In genomic region chr19:14944456-14944855, GRCh38 we compare ENCODE assay signal across 21 cellular contexts. TPM values are rescaled to one million over a fixed set of nuclear protein-coding genes. Genes with fewer than 3 reads are reported as not detected.
DNase-seq lines count a peak whose midpoint lies in the region; ATAC-seq and TF ChIP-seq lines count a peak whose summit lies in the region.
"Had no signal": no experiment of that assay in that cellular context is flagged by ENCODE, and none has a peak within 500 bp of the region (broad histone marks: within the 10 kb centered on the region; RNA-seq: fewer than 3 reads in every experiment).

No MANE protein-coding gene starts in this region.

- H3K36me3 ChIP-seq in BLaER1 (no peaks in the 10 kb centered on the region), HEK293 (ENCODE audit: control insufficient read depth in 2 of 2, insufficient read depth in 1 of 2, low read length in 2 of 2) (no peaks in the 10 kb centered on the region), lung (ENCODE audit: control insufficient read depth in 2 of 2, insufficient read depth in 2 of 2, low read length in 2 of 2) (no peaks in the 10 kb centered on the region), testis (ENCODE audit: low read depth, missing control alignments) (no peaks in the 10 kb centered on the region), thyroid gland (no peaks in the 10 kb centered on the region)

- H3K27ac ChIP-seq in BLaER1 (peak overlapping the region; percentile 70), HEK293 (ENCODE audit: extremely low read depth, low read depth, low read length) (no peak overlapping the region), lung (ENCODE audit: low read depth in 1 of 2, low read length in 1 of 2) (no peak overlapping the region), testis (peak overlapping the region; percentile 25 to 42), thyroid gland (no peak overlapping the region)
- H3K27ac ChIP-seq: C4-2B had no signal

- H3K27me3 ChIP-seq in BLaER1 (no peaks in the 10 kb centered on the region), lung (ENCODE audit: control insufficient read depth, insufficient read depth) (no peaks in the 10 kb centered on the region), testis (no peaks in the 10 kb centered on the region), thyroid gland (no peaks in the 10 kb centered on the region)

- peak overlapping the region; percentile 66 for H3K4me2 ChIP-seq in BLaER1

- H3K4me1 ChIP-seq in BLaER1 (peaks cover 25% of the 10 kb centered on the region), HEK293 (ENCODE audit: control insufficient read depth, insufficient read depth, low read length) (no peaks in the 10 kb centered on the region), lung (ENCODE audit: control insufficient read depth in 2 of 2, insufficient read depth in 2 of 2, low read length in 2 of 2) (no peaks in the 10 kb centered on the region), testis (peaks cover 6% of the 10 kb centered on the region), thyroid gland (no peaks in the 10 kb centered on the region)

- WGBS in lung, 2 donors = 88 to 90% methylated on average over 1 of the region's 1 CpG
- WGBS in testis, 2 donors = 50 to 53% methylated on average over 1 of the region's 1 CpG
- WGBS in thyroid gland, 2 donors = 76 to 88% methylated on average over 1 of the region's 1 CpG

- peak; percentile 22 for DNase-seq in lung (ENCODE audit: low spot score)
- peak; percentile 87 for DNase-seq in testis
- DNase-seq in thyroid gland = no peak
- no peak for DNase-seq in NCI-H1930 (lab: John Stamatoyannopoulos, UW)
- no peak for DNase-seq in SW480 (ENCODE audit: low spot score)
- DNase-seq: 8988T; Calu3; CD4-positive, alpha-beta memory T cell; DMS79 treated with DMSO at 0.1 percent for 48 hours; GF-D8; GOT3; H7; IMR-90 had no signal

- no peak overlapping the region; the same call in 1 of the 2 replicates for H3K9ac ChIP-seq in BLaER1

- ATAC-seq in lung (ENCODE audit: insufficient read depth, low FRiP score) (no peak), GM19351 (IDR thresholded peaks at IDR 0.05; ENCODE audit: unreplicated experiment) (no peak)
- ATAC-seq: HCT116, K562 had no signal

- CTCF ChIA-PET in HEK293 (lab: Yijun Ruan, JAX) = interaction anchor here (1.3 kb wide), 1 partner anchor 21 kb away, joined by 3 read pairs; no protein-coding TSS in a partner anchor

- TF ChIP-seq POLR2A in testis (IDR thresholded peaks at IDR 0.05) (no peak), thyroid gland (IDR thresholded peaks at IDR 0.05) (no peak)

- intact Hi-C loops in testis (cut with DNase I; ENCODE audit: low total_unique reads) = no loop called here
- intact Hi-C loops in thyroid gland (cut with DNase I) = no loop called here

- no peak for TF ChIP-seq CTCF in HEK293 (tag by site-specific recombination; IDR thresholded peaks at IDR 0.05)
- no peak for TF ChIP-seq CTCF in lung (IDR thresholded peaks at IDR 0.05; ENCODE audit: control extremely low read depth, extremely low read depth)
- TF ChIP-seq CTCF in testis (IDR thresholded peaks at IDR 0.05) = no peak
- TF ChIP-seq CTCF in thyroid gland (IDR thresholded peaks at IDR 0.05) = no peak

- POLR2A ChIA-PET in HEK293 (lab: Yijun Ruan, JAX) = no interaction called here

- H3K9me3 ChIP-seq in BLaER1 (no peaks in the 10 kb centered on the region), HEK293 (ENCODE audit: control insufficient read depth, insufficient read depth, low read depth, low read length) (no peaks in the 10 kb centered on the region), lung (ENCODE audit: control insufficient read depth in 2 of 2, insufficient read depth in 1 of 2, low read length in 1 of 2) (no peaks in the 10 kb centered on the region), testis (no peaks in the 10 kb centered on the region), thyroid gland (no peaks in the 10 kb centered on the region)

- no peak overlapping the region for H3K4me3 ChIP-seq in BLaER1
- H3K4me3 ChIP-seq in HEK293 (ENCODE audit: low read depth, low read length) = no peak overlapping the region
- no peak overlapping the region for H3K4me3 ChIP-seq in lung
- no peak overlapping the region for H3K4me3 ChIP-seq in testis
- H3K4me3 ChIP-seq in thyroid gland (replicated peaks in 1 of 3) = no peak overlapping the region
- H3K4me3 ChIP-seq: K562 had no signal

- H4K20me1 ChIP-seq in BLaER1 = no peaks in the 10 kb centered on the region

TF ChIP-seq in HEK293, 187 proteins besides CTCF, POLR2A, EP300 and RAD21:
- TF ChIP-seq KLF16 (tag by site-specific recombination; IDR thresholded peaks at IDR 0.05) (no peak), ZNF350 (tag by site-specific recombination; IDR thresholded peaks at IDR 0.05) (no peak), ZBTB26 (tag by site-specific recombination; optimal IDR thresholded peaks at IDR 0.05) (no peak), SETDB1 (IDR thresholded peaks at IDR 0.05; ENCODE audit: insufficient read length, low read length) (peak; percentile 28), ZNF221 (tag by site-specific recombination; IDR thresholded peaks at IDR 0.05; ENCODE audit: borderline replicate concordance) (no peak)

RNA-seq across cellular contexts. Expression of gene OR7C2, which starts 3.2 kb away (rescaled TPM):
- total RNA-seq in lung (not detected), testis (not detected), thyroid gland (not detected)
- polyA plus RNA-seq in lung (not detected), testis (ENCODE audit: insufficient read depth, low read depth, low replicate concordance) (not detected)
- total RNA-seq: A673; Calu3; CD4-positive, alpha-beta memory T cell; H7; IMR-90; K562 had no signal
- polyA plus RNA-seq: AG04450; CD4-positive, alpha-beta memory T cell; IMR-90; K562 had no signal

RNA-seq across cellular contexts. Expression of gene SLC1A6, which starts 35.2 kb away (rescaled TPM):
- total RNA-seq in lung = not detected
- not detected for polyA plus RNA-seq in lung
- 100 to 1,000 TPM; 335 to 336 TPM for total RNA-seq in testis
- polyA plus RNA-seq in testis (ENCODE audit: insufficient read depth, low read depth, low replicate concordance) = 78.6 TPM
- 1 to 10 TPM in 1 of 4 donors, under 1 TPM in 1, not detected in 2; 0.67 to 1.5 TPM for total RNA-seq in thyroid gland
- total RNA-seq: Calu3; CD4-positive, alpha-beta memory T cell; IMR-90; K562 had no signal
- polyA plus RNA-seq: AG04450; CD4-positive, alpha-beta memory T cell; IMR-90; K562 had no signal

RNA-seq across cellular contexts. Expression of gene OR7A17, which starts 58.5 kb away (rescaled TPM):
- not detected for total RNA-seq in lung
- not detected for polyA plus RNA-seq in lung
- under 1 TPM in 1 of 2 donors, not detected in 1; 0.06 TPM for total RNA-seq in testis
- polyA plus RNA-seq in testis (ENCODE audit: insufficient read depth, low read depth, low replicate concordance) = not detected
- total RNA-seq in thyroid gland = not detected
- total RNA-seq: A673; Calu3; CD4-positive, alpha-beta memory T cell; H7; IMR-90; K562 had no signal
- polyA plus RNA-seq: AG04450; CD4-positive, alpha-beta memory T cell; IMR-90; K562 had no signal

Comparison
In these comparisons a context has a peak if more than half of its experiments do, and no peak if none do; other contexts are left out.
1. H3K27ac ChIP-seq: peak in BLaER1 (single experiment) and testis (2 of 2); none in HEK293 (single experiment), lung (0 of 2) and thyroid gland (0 of 3).
2. DNase-seq: peak in lung (single experiment) and testis (single experiment); none in thyroid gland (0 of 2), NCI-H1930 (0 of 2) and SW480 (single experiment).
3. RNA of gene SLC1A6, which starts 35.2 kb away (total RNA-seq): 335 to 336 TPM in testis; 0.67 to 1.5 TPM in thyroid gland and not detected in lung; every median in the first group is over 100 times any median in the second.